Comparison of ENCODE assay signal across 27 cellular contexts in genomic region chr10:4894335-4894734, GRCh38.
"Had no signal": no experiment of that assay in that cellular context is flagged by ENCODE, and none has a peak within 500 bp of the region (broad histone marks: within the 10 kb centered on the region; RNA-seq: fewer than 3 reads in every experiment).

No MANE protein-coding gene starts in this region.

- ATAC-seq: activated CD4-positive, alpha-beta T cell treated with anti-CD3 and anti-CD28 coated beads for 36 hours; activated CD8-positive, alpha-beta memory T cell treated with anti-CD3 and anti-CD28 coated beads, Interleukin-2, amount 10 ng/mL, durations not matched to agents 7 days and 5 days; activated CD8-positive, alpha-beta T cell treated with anti-CD3 and anti-CD28 coated beads, Interleukin-2, amount 10 ng/mL, durations not matched to agents 7 days and 5 days; activated naive CD8-positive, alpha-beta T cell treated with anti-CD3 and anti-CD28 coated beads, Interleukin-2, amount 50 U/mL, for 24 hours; heart left ventricle had no signal

- H3K9me3 ChIP-seq: adrenal gland, ascending aorta, breast epithelium, colonic mucosa, heart left ventricle had no signal

- DNase-seq: activated CD4-positive, alpha-beta memory T cell treated with anti-CD3 and anti-CD28 coated beads for 36 hours; activated CD4-positive, alpha-beta T cell treated with anti-CD3 and anti-CD28 coated beads for 36 hours; activated CD4-positive, alpha-beta T cell treated with anti-CD3 and anti-CD28 coated beads, Interleukin-2, amount 10 ng/mL, durations not matched to agents 24 days and 14 days; activated CD4-positive, CD25-positive, alpha-beta regulatory T cell; activated CD4-positive, CD25-positive, alpha-beta regulatory T cell treated with anti-CD3 and anti-CD28 coated beads, Interleukin-2, amount 50 U/mL, for 72 hours; activated CD8-positive, alpha-beta memory T cell treated with anti-CD3 and anti-CD28 coated beads, Interleukin-2, amount 10 ng/mL, durations not matched to agents 7 days and 5 days; activated CD8-positive, alpha-beta memory T cell treated with anti-CD3 and anti-CD28 coated beads, Interleukin-2, amount 50 U/mL, for 4 hours; activated CD8-positive, alpha-beta T cell treated with anti-CD3 and anti-CD28 coated beads, Interleukin-2, amount 10 ng/mL, durations not matched to agents 7 days and 5 days; activated effector memory CD4-positive, alpha-beta T cell treated with anti-CD3 and anti-CD28 coated beads, Interleukin-2, amount 50 U/mL, for 16 hours; activated naive CD4-positive, alpha-beta T cell treated with anti-CD3 and anti-CD28 coated beads for 36 hours; activated naive CD8-positive, alpha-beta T cell treated with anti-CD3 and anti-CD28 coated beads for 36 hours; activated naive CD8-positive, alpha-beta T cell treated with anti-CD3 and anti-CD28 coated beads, Interleukin-2, amount 50 U/mL, for 24 hours; activated T-cell treated with anti-CD3 and anti-CD28 coated beads, Interleukin-2, amount 50 U/mL, for 1 hour; activated T-cell treated with anti-CD3 and anti-CD28 coated beads, Interleukin-2, amount 50 U/mL, for 48 hours; adrenal gland; amygdala; central memory CD4-positive, alpha-beta T cell; cerebellar nuclear complex; colonic mucosa; effector CD8-positive, alpha-beta T cell; foreskin fibroblast; heart left ventricle; T-helper 2 cell had no signal

- H3K27me3 ChIP-seq: adrenal gland, ascending aorta, breast epithelium, cardiac muscle cell, colonic mucosa, heart left ventricle had no signal

- H3K4me3 ChIP-seq: adrenal gland, ascending aorta, breast epithelium, cardiac muscle cell, colonic mucosa, heart left ventricle had no signal

- H3K27ac ChIP-seq: adrenal gland, ascending aorta, breast epithelium, cardiac muscle cell, colonic mucosa, epithelial cell of prostate, heart left ventricle had no signal

- H3K4me1 ChIP-seq: ascending aorta, breast epithelium, colonic mucosa had no signal

- H3K36me3 ChIP-seq: adrenal gland, ascending aorta, breast epithelium, cardiac muscle cell, colonic mucosa, heart left ventricle had no signal
